16 cellular contexts compared by ENCODE assay signal in the genomic region with DNA sequence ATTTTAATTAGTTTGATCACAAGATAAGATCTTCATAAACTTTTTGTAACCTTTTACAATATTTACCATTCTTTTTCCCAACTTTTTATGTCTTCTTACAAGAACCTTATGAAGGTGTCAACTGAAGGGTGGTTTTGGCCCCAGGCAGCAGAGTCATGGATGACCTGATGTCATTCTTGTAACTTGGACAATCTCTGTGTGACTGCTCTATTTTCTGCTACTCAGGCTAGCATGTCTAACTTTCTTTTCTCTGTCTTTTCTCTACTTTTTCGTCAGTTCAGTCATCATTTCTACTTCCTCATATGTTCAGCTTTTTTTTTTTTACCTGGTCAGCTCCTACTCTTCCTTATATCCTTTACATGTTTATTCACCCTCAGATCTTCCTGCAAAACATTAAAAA.
DNase-seq lines count a peak whose midpoint lies in the region; ATAC-seq and TF ChIP-seq lines count a peak whose summit lies in the region.
"Had no signal": no experiment of that assay in that cellular context is flagged by ENCODE, and none has a peak within 500 bp of the region (broad histone marks: within the 10 kb centered on the region; RNA-seq: fewer than 3 reads in every experiment).

No MANE protein-coding gene starts in this region.

- intact Hi-C loops in ovary (cut with DNase I): no loop called here

- no peaks in the 10 kb centered on the region for H3K9me3 ChIP-seq in ovary
- H3K9me3 ChIP-seq: Peyer's patch, sigmoid colon had no signal

- no peaks in the 10 kb centered on the region for H3K9me3 Mint-ChIP-seq in activated CD8-positive, alpha-beta T cell treated with anti-CD3 and anti-CD28 coated beads, Interleukin-2, amount 10 ng/mL, durations not matched to agents 7 days and 5 days (ENCODE audit: insufficient read depth)

- TF ChIP-seq CTCF in ovary (IDR thresholded peaks at IDR 0.05): no peak

- H3K27ac ChIP-seq in ovary: no peak overlapping the region
- H3K27ac ChIP-seq: Peyer's patch, sigmoid colon had no signal

- no peak overlapping the region for H3K4me3 ChIP-seq in ovary
- H3K4me3 ChIP-seq: Peyer's patch, sigmoid colon had no signal

- no peaks in the 10 kb centered on the region for H3K27me3 ChIP-seq in ovary
- H3K27me3 ChIP-seq: Peyer's patch, sigmoid colon had no signal

- no peaks in the 10 kb centered on the region for H3K36me3 ChIP-seq in ovary
- H3K36me3 ChIP-seq: Peyer's patch, sigmoid colon had no signal

- no peaks in the 10 kb centered on the region for H3K4me1 ChIP-seq in ovary (ENCODE audit: insufficient read depth)
- H3K4me1 ChIP-seq: Peyer's patch, sigmoid colon had no signal

- TF ChIP-seq POLR2A in ovary (IDR thresholded peaks at IDR 0.05): no peak

- no peak overlapping the region for H3K27ac Mint-ChIP-seq in activated CD8-positive, alpha-beta T cell treated with anti-CD3 and anti-CD28 coated beads, Interleukin-2, amount 10 ng/mL, durations not matched to agents 7 days and 5 days
- H3K27ac Mint-ChIP-seq: activated CD4-positive, alpha-beta T cell treated with anti-CD3 and anti-CD28 coated beads for 36 hours had no signal

- WGBS in ovary, 3 donors: 84 to 91% (median 86%) methylated on average over 1 of the region's 1 CpG

- ATAC-seq in GM18511 (IDR thresholded peaks at IDR 0.05; ENCODE audit: unreplicated experiment) (peak; percentile 41), GM21515 (IDR thresholded peaks at IDR 0.05; ENCODE audit: unreplicated experiment) (peak; percentile 58), HG02938 (IDR thresholded peaks at IDR 0.05; ENCODE audit: unreplicated experiment) (peak; percentile 51), HG03558 (IDR thresholded peaks at IDR 0.05; ENCODE audit: extremely low read depth, unreplicated experiment) (peak; percentile 26)
- ATAC-seq in activated CD8-positive, alpha-beta T cell treated with anti-CD3 and anti-CD28 coated beads, Interleukin-2, amount 10 ng/mL, durations not matched to agents 7 days and 5 days: no peak
- ATAC-seq: activated CD4-positive, alpha-beta T cell treated with anti-CD3 and anti-CD28 coated beads for 36 hours had no signal

- no peaks in the 10 kb centered on the region for H3K36me3 Mint-ChIP-seq in activated CD8-positive, alpha-beta T cell treated with anti-CD3 and anti-CD28 coated beads, Interleukin-2, amount 10 ng/mL, durations not matched to agents 7 days and 5 days (ENCODE audit: low read depth)

- peaks cover 2% of the 10 kb centered on the region for H3K27me3 Mint-ChIP-seq in activated CD8-positive, alpha-beta T cell treated with anti-CD3 and anti-CD28 coated beads, Interleukin-2, amount 10 ng/mL, durations not matched to agents 7 days and 5 days (ENCODE audit: low read depth)

- POLR2A ChIA-PET in activated CD8-positive, alpha-beta T cell treated with anti-CD3 and anti-CD28 coated beads, Interleukin-2, amount 10 ng/mL, durations not matched to agents 7 days and 5 days (lab: Charles Lee): no interaction called here

- DNase-seq in ovary (no peak), superior temporal gyrus (ENCODE audit: extremely low spot score) (no peak), CD1c-positive myeloid dendritic cell (ENCODE audit: extremely low spot score) (no peak)
- no peak for DNase-seq in activated CD8-positive, alpha-beta T cell treated with anti-CD3 and anti-CD28 coated beads, Interleukin-2, amount 10 ng/mL, durations not matched to agents 7 days and 5 days
- DNase-seq: activated CD4-positive, alpha-beta T cell treated with anti-CD3 and anti-CD28 coated beads for 36 hours; activated T-cell treated with anti-CD3 and anti-CD28 coated beads, Interleukin-2, amount 50 U/mL, for 48 hours; dermis blood vessel endothelial cell; DMS153; Peyer's patch; sigmoid colon; T-helper 1 cell had no signal

- TF ChIP-seq EP300 in ovary (IDR thresholded peaks at IDR 0.05): no peak

- H3K4me3 Mint-ChIP-seq in activated CD8-positive, alpha-beta T cell treated with anti-CD3 and anti-CD28 coated beads, Interleukin-2, amount 10 ng/mL, durations not matched to agents 7 days and 5 days: no peak overlapping the region
- H3K4me3 Mint-ChIP-seq: activated CD4-positive, alpha-beta T cell treated with anti-CD3 and anti-CD28 coated beads for 36 hours; neural crest cell had no signal

- no peaks in the 10 kb centered on the region for H3K4me1 Mint-ChIP-seq in activated CD8-positive, alpha-beta T cell treated with anti-CD3 and anti-CD28 coated beads, Interleukin-2, amount 10 ng/mL, durations not matched to agents 7 days and 5 days (ENCODE audit: low read depth)
- H3K4me1 Mint-ChIP-seq: activated CD4-positive, alpha-beta T cell treated with anti-CD3 and anti-CD28 coated beads for 36 hours; neural crest cell had no signal

- CTCF ChIA-PET in activated CD8-positive, alpha-beta T cell treated with anti-CD3 and anti-CD28 coated beads, Interleukin-2, amount 10 ng/mL, durations not matched to agents 7 days and 5 days (lab: Charles Lee): no interaction called here
